ENCODE assay signal across 8 cellular contexts in genomic region chr16:31713945-31714898, GRCh38.
A peak's percentile ranks its signal among the peaks of the same experiment; 100 is the strongest.
DNase-seq lines count a peak whose midpoint lies in the region; ATAC-seq, FAIRE-seq and TF ChIP-seq lines count a peak whose summit lies in the region.

No MANE protein-coding gene starts in this region.

- no peak for DNase-seq in stimulated activated naive CD8-positive, alpha-beta T cell treated with anti-CD3 and anti-CD28 coated beads, Interleukin-15, Interleukin-2, amounts not matched to agents 100 U/mL and 50 U/mL, for 24 hours
- peak; percentile 38 for DNase-seq in activated CD8-positive, alpha-beta T cell treated with anti-CD3 and anti-CD28 coated beads for 36 hours
- DNase-seq in right cardiac atrium, result no peak
- no peak for DNase-seq in skeletal muscle cell (ENCODE audit: low read depth)
- no peak for DNase-seq in HTR-8/SVneo (ENCODE audit: insufficient read length, low spot score)
- DNase-seq in NCI-H345 treated with DMSO at 0.1 percent for 48 hours (lab: John Stamatoyannopoulos, UW; ENCODE audit: unreplicated experiment), result no peak

- H3K4me3 Mint-ChIP-seq in stimulated activated naive CD8-positive, alpha-beta T cell treated with anti-CD3 and anti-CD28 coated beads, Interleukin-15, Interleukin-2, amounts not matched to agents 100 ng/mL and 50 ng/mL, for 24 hours, result peak overlapping the region; percentile 98
- H3K4me3 Mint-ChIP-seq in activated CD8-positive, alpha-beta T cell treated with anti-CD3 and anti-CD28 coated beads for 36 hours, result peak overlapping the region; percentile 87

- CTCF ChIA-PET in activated CD8-positive, alpha-beta T cell treated with anti-CD3 and anti-CD28 coated beads for 36 hours (lab: Charles Lee), result interaction anchor here (0.7 to 1.9 kb wide), 11 partner anchors 9 to 256 kb away, joined by 3 to 9 read pairs (median 5); partner anchors contain the start of genes ARMC5 and ZNF267

- WGBS in right cardiac atrium, result 53% methylated on average over 12 of the region's 12 CpGs

- H3K27ac Mint-ChIP-seq in stimulated activated naive CD8-positive, alpha-beta T cell treated with anti-CD3 and anti-CD28 coated beads, Interleukin-15, Interleukin-2, amounts not matched to agents 100 ng/mL and 50 ng/mL, for 24 hours, result peak overlapping the region; percentile 89
- H3K27ac Mint-ChIP-seq in activated CD8-positive, alpha-beta T cell treated with anti-CD3 and anti-CD28 coated beads for 36 hours, result peak overlapping the region; percentile 98

- peak overlapping the region; percentile 96 for H3K27ac ChIP-seq in right cardiac atrium (ENCODE audit: low read length)

- no peaks in the 10 kb centered on the region for H3K9me3 ChIP-seq in right cardiac atrium (ENCODE audit: control insufficient read depth, low read length)

- H3K27me3 ChIP-seq in right cardiac atrium (ENCODE audit: control insufficient read depth, insufficient read depth), result no peaks in the 10 kb centered on the region

- intact Hi-C loops in activated CD8-positive, alpha-beta T cell treated with anti-CD3 and anti-CD28 coated beads for 36 hours (cut with micrococcal nuclease), result loop anchor here (10.0 kb wide), 1 partner anchor 209 kb away; the partner anchor contains the start of gene RUSF1
- intact Hi-C loops in right cardiac atrium (cut with DNase I), result no loop called here

- H3K4me3 ChIP-seq in right cardiac atrium (ENCODE audit: low read length) (peak overlapping the region; percentile 93), skeletal muscle cell (ENCODE audit: low read depth, low read length) (peak overlapping the region; percentile 82)

- POLR2A ChIA-PET in activated CD8-positive, alpha-beta T cell treated with anti-CD3 and anti-CD28 coated beads for 36 hours (lab: Charles Lee), result interaction anchor here (0.7 to 7.8 kb wide), 14 partner anchors 8 to 256 kb away, joined by 3 to 151 read pairs (median 6); partner anchors contain the start of genes RUSF1 and ZNF267

- no peak for TF ChIP-seq CTCF in activated CD8-positive, alpha-beta T cell treated with anti-CD3 and anti-CD28 coated beads for 36 hours (IDR thresholded peaks at IDR 0.05)

- no peaks in the 10 kb centered on the region for H3K27me3 Mint-ChIP-seq in stimulated activated naive CD8-positive, alpha-beta T cell treated with anti-CD3 and anti-CD28 coated beads, Interleukin-15, Interleukin-2, amounts not matched to agents 100 ng/mL and 50 ng/mL, for 24 hours
- H3K27me3 Mint-ChIP-seq in activated CD8-positive, alpha-beta T cell treated with anti-CD3 and anti-CD28 coated beads for 36 hours, result no peaks in the 10 kb centered on the region

- ATAC-seq in stimulated activated naive CD8-positive, alpha-beta T cell treated with anti-CD3 and anti-CD28 coated beads, Interleukin-15, Interleukin-2, amounts not matched to agents 100 U/mL and 50 U/mL, for 24 hours, result no peak
- no peak for ATAC-seq in activated CD8-positive, alpha-beta T cell treated with anti-CD3 and anti-CD28 coated beads for 36 hours
- no peak for ATAC-seq in right cardiac atrium
- no peak for ATAC-seq in GM21723 (IDR thresholded peaks at IDR 0.05; ENCODE audit: unreplicated experiment)

- peaks cover 11% of the 10 kb centered on the region for H3K4me1 ChIP-seq in right cardiac atrium (ENCODE audit: control insufficient read depth, insufficient read depth, low read length)

- peaks cover 61% of the 10 kb centered on the region for H3K4me1 Mint-ChIP-seq in stimulated activated naive CD8-positive, alpha-beta T cell treated with anti-CD3 and anti-CD28 coated beads, Interleukin-15, Interleukin-2, amounts not matched to agents 100 ng/mL and 50 ng/mL, for 24 hours (ENCODE audit: low read depth)
- H3K4me1 Mint-ChIP-seq in activated CD8-positive, alpha-beta T cell treated with anti-CD3 and anti-CD28 coated beads for 36 hours (ENCODE audit: low read depth), result peaks cover 49% of the 10 kb centered on the region

- peaks cover 3% of the 10 kb centered on the region for H3K9me3 Mint-ChIP-seq in stimulated activated naive CD8-positive, alpha-beta T cell treated with anti-CD3 and anti-CD28 coated beads, Interleukin-15, Interleukin-2, amounts not matched to agents 100 ng/mL and 50 ng/mL, for 24 hours
- peaks cover 1% of the 10 kb centered on the region for H3K9me3 Mint-ChIP-seq in activated CD8-positive, alpha-beta T cell treated with anti-CD3 and anti-CD28 coated beads for 36 hours

- no peak for FAIRE-seq in HTR-8/SVneo (lab: Jason Lieb, UNC)

- peaks cover 57% of the 10 kb centered on the region for H3K36me3 Mint-ChIP-seq in stimulated activated naive CD8-positive, alpha-beta T cell treated with anti-CD3 and anti-CD28 coated beads, Interleukin-15, Interleukin-2, amounts not matched to agents 100 ng/mL and 50 ng/mL, for 24 hours (ENCODE audit: low read depth)
- H3K36me3 Mint-ChIP-seq in activated CD8-positive, alpha-beta T cell treated with anti-CD3 and anti-CD28 coated beads for 36 hours (ENCODE audit: low read depth), result peaks cover 52% of the 10 kb centered on the region
